In the genomic region with DNA sequence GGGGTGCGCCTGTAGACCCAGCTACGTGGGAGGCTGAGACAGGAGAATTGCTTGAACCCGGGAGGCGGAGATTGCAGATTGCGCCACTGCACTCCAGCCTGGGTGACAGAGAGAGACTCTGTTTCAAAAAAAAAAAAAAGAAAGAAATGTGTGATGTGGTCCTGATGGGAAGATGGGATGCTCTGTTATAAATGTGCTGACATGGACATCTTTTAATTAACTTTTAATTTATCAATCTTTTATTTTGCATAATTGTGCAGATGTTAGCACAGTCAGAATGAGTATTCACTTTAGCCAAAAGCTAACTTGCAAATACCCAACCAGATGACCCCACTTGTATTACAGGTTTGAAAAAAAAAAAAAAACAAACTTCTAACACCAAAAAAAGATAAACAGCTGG, we compare ENCODE assay signal across 32 cellular contexts.
"Had no signal": no experiment of that assay in that cellular context is flagged by ENCODE, and none has a peak within 500 bp of the region (broad histone marks: within the 10 kb centered on the region; RNA-seq: fewer than 3 reads in every experiment).

No MANE protein-coding gene starts in this region.

- H3K9me3 Mint-ChIP-seq: natural killer cell; nephron; neural progenitor cell; stimulated activated memory B cell treated with anti-CD40 and anti-IgM and Interleukin-4, amounts not matched to agents 10 μg/mL and 1 μg/mL and 100 μg/mL, for 72 hours; stimulated activated naive CD8-positive, alpha-beta T cell treated with anti-CD3 and anti-CD28 coated beads, Interleukin-15, amount 100 ng/mL, for 72 hours had no signal

- H3K27me3 Mint-ChIP-seq: stimulated activated naive CD8-positive, alpha-beta T cell treated with anti-CD3 and anti-CD28 coated beads, Interleukin-15, amount 100 ng/mL, for 72 hours had no signal

- H3K27me3 ChIP-seq: neural progenitor cell, ovary, spleen, suprapubic skin, thyroid gland, tibial nerve, upper lobe of left lung, vagina had no signal

- H3K4me3 Mint-ChIP-seq: natural killer cell; nephron; neural progenitor cell; stimulated activated memory B cell treated with anti-CD40 and anti-IgM and Interleukin-4, amounts not matched to agents 10 μg/mL and 1 μg/mL and 100 μg/mL, for 72 hours; stimulated activated naive CD8-positive, alpha-beta T cell treated with anti-CD3 and anti-CD28 coated beads, Interleukin-15, amount 100 ng/mL, for 72 hours had no signal

- DNase-seq: natural killer cell; occipital lobe; ovary; posterior cingulate gyrus; psoas muscle; right cardiac atrium; spleen; stimulated activated CD4-positive, alpha-beta T cell treated with anti-CD3 and anti-CD28 coated beads, Interleukin-12 subunit alpha, Interleukin-12 subunit beta, amount 100 ng/mL, for 4 hours; stimulated activated CD4-positive, alpha-beta T cell treated with anti-CD3 and anti-CD28 coated beads, Interleukin-1b, Interleukin-23, amount 100 ng/mL, for 48 hours; stimulated activated CD4-positive, alpha-beta T cell treated with anti-CD3 and anti-CD28 coated beads, Interleukin-4, amount 100 ng/mL, for 1 hour; stimulated activated CD4-positive, alpha-beta T cell treated with anti-CD3 and anti-CD28 coated beads, Interleukin-4, amount 100 ng/mL, for 4 hours; stimulated activated CD8-positive, alpha-beta memory T cell treated with anti-CD3 and anti-CD28 coated beads, Interleukin-4, amount 100 ng/mL, for 48 hours; stimulated activated naive CD4-positive, alpha-beta T cell; stimulated activated naive CD8-positive, alpha-beta T cell treated with anti-CD3 and anti-CD28 coated beads, Interleukin-15, amount 100 ng/mL, for 72 hours; stimulated activated naive CD8-positive, alpha-beta T cell treated with anti-CD3 and anti-CD28 coated beads, Interleukin-15, Interleukin-2, amounts not matched to agents 100 U/mL and 50 U/mL, for 24 hours; substantia nigra; thyroid gland; trophoblast cell; upper lobe of left lung had no signal

- FAIRE-seq: urothelium cell line had no signal

- H3K27ac ChIP-seq: neural progenitor cell, ovary, parathyroid adenoma, psoas muscle, skin epidermis, spleen, suprapubic skin, thoracic aorta, thyroid gland, tibial nerve, vagina had no signal

- H3K4me3 ChIP-seq: neural progenitor cell, ovary, psoas muscle, skin epidermis, smooth muscle cell, spleen, suprapubic skin, thoracic aorta, thyroid gland, tibial nerve, upper lobe of left lung, vagina had no signal

- H3K9ac ChIP-seq: neural progenitor cell, parathyroid adenoma had no signal

- ATAC-seq: natural killer cell; psoas muscle; sciatic nerve; stimulated activated memory B cell treated with anti-CD40 and anti-IgM and Interleukin-4, amounts not matched to agents 10 μg/mL and 1 μg/mL and 100 μg/mL, for 72 hours; stimulated activated naive CD8-positive, alpha-beta T cell treated with anti-CD3 and anti-CD28 coated beads, Interleukin-15, amount 100 ng/mL, for 72 hours; stimulated activated naive CD8-positive, alpha-beta T cell treated with anti-CD3 and anti-CD28 coated beads, Interleukin-15, Interleukin-2, amounts not matched to agents 100 U/mL and 50 U/mL, for 24 hours had no signal

- H2AFZ ChIP-seq: parathyroid adenoma had no signal

- H3K36me3 Mint-ChIP-seq: natural killer cell; neural progenitor cell; stimulated activated memory B cell treated with anti-CD40 and anti-IgM and Interleukin-4, amounts not matched to agents 10 μg/mL and 1 μg/mL and 100 μg/mL, for 72 hours had no signal

- H3K4me2 ChIP-seq: neural progenitor cell, smooth muscle cell had no signal

- H3K4me1 ChIP-seq: neural progenitor cell, parathyroid adenoma, spleen, suprapubic skin, thyroid gland, tibial nerve, vagina had no signal

- H3K36me3 ChIP-seq: neural progenitor cell, ovary, spleen, suprapubic skin, thoracic aorta, thyroid gland, tibial nerve, upper lobe of left lung, vagina had no signal

- H3K9me3 ChIP-seq: ovary, psoas muscle, spleen, suprapubic skin, thoracic aorta, thyroid gland, upper lobe of left lung, vagina had no signal

- H3K4me1 Mint-ChIP-seq: natural killer cell; neural progenitor cell; stimulated activated memory B cell treated with anti-CD40 and anti-IgM and Interleukin-4, amounts not matched to agents 10 μg/mL and 1 μg/mL and 100 μg/mL, for 72 hours; stimulated activated naive CD8-positive, alpha-beta T cell treated with anti-CD3 and anti-CD28 coated beads, Interleukin-15, amount 100 ng/mL, for 72 hours had no signal

- H3K27ac Mint-ChIP-seq: natural killer cell; nephron; neural progenitor cell; progenitor cell of endocrine pancreas; stimulated activated memory B cell treated with anti-CD40 and anti-IgM and Interleukin-4, amounts not matched to agents 10 μg/mL and 1 μg/mL and 100 μg/mL, for 72 hours; stimulated activated naive CD8-positive, alpha-beta T cell treated with anti-CD3 and anti-CD28 coated beads, Interleukin-15, amount 100 ng/mL, for 72 hours had no signal

- H3K79me2 ChIP-seq: parathyroid adenoma had no signal
